In the genomic region with DNA sequence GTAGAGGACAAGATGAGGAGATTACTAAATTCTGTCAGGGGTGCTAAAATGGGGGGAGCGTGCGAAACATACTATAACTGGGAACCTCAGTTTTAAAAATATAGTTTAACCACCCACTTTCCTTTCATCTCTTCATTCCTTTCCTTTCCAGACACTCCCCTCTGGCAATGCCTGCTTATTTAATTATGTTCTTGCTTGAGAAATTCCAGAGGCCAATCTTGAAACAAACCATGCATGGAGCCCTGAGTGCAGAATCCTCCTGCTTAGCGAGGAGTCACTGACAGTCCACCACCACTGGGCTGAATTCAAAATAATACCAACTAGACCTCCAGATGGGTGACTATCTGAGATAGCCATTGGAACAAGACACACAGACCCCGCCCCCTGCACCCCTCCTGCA, we compare ENCODE assay signal across 25 cellular contexts.
"Had no signal": no experiment of that assay in that cellular context is flagged by ENCODE, and none has a peak within 500 bp of the region (broad histone marks: within the 10 kb centered on the region; RNA-seq: fewer than 3 reads in every experiment).

No MANE protein-coding gene starts in this region.

- ATAC-seq: gastroesophageal sphincter; heart left ventricle; left lobe of liver; naive thymus-derived CD8-positive, alpha-beta T cell; pancreas; right lobe of liver; upper lobe of right lung; WTC11 had no signal

- H3K4me3 Mint-ChIP-seq: activated naive CD8-positive, alpha-beta T cell; activated T-cell treated with anti-CD3 and anti-CD28 coated beads, Interleukin-2, amount 50 U/mL, for 24 hours; naive thymus-derived CD8-positive, alpha-beta T cell; WTC11 had no signal

- H3K4me3 ChIP-seq: esophagus muscularis mucosa, gastroesophageal sphincter, heart left ventricle, lung, pancreas, right lobe of liver, smooth muscle cell, testis, upper lobe of right lung had no signal

- H3K4me1 ChIP-seq: esophagus muscularis mucosa, gastroesophageal sphincter, pancreas, right lobe of liver, testis had no signal

- H3K9me3 Mint-ChIP-seq: activated T-cell treated with anti-CD3 and anti-CD28 coated beads, Interleukin-2, amount 50 U/mL, for 24 hours; activated T-helper 2 cell treated with anti-CD3 and anti-CD28 coated beads, Interferon-gamma antibody, Interleukin-2, Interleukin-4, amounts not matched to agents 10 μg/mL and 5 μg/mL and 100 μg/mL, durations not matched to agents 14 hours and 24 hours and 36 hours; naive thymus-derived CD8-positive, alpha-beta T cell had no signal

- H3K9me3 ChIP-seq: esophagus muscularis mucosa, gastroesophageal sphincter, heart left ventricle, neutrophil, pancreas, right lobe of liver, testis, upper lobe of right lung had no signal

- H3K36me3 Mint-ChIP-seq: activated naive CD8-positive, alpha-beta T cell; naive thymus-derived CD8-positive, alpha-beta T cell; WTC11 had no signal

- H3K27me3 ChIP-seq: esophagus muscularis mucosa, gastroesophageal sphincter, heart left ventricle, neutrophil, pancreas, right lobe of liver, testis, upper lobe of right lung had no signal

- H3K27ac Mint-ChIP-seq: activated naive CD8-positive, alpha-beta T cell; activated T-cell treated with anti-CD3 and anti-CD28 coated beads, Interleukin-2, amount 50 U/mL, for 24 hours; activated T-helper 2 cell treated with anti-CD3 and anti-CD28 coated beads, Interferon-gamma antibody, Interleukin-2, Interleukin-4, amounts not matched to agents 10 μg/mL and 5 μg/mL and 100 μg/mL, durations not matched to agents 14 hours and 24 hours and 36 hours; naive thymus-derived CD8-positive, alpha-beta T cell; WTC11 had no signal

- DNase-seq: activated CD8-positive, alpha-beta memory T cell treated with anti-CD3 and anti-CD28 coated beads for 24 hours; activated CD8-positive, alpha-beta memory T cell treated with anti-CD3 and anti-CD28 coated beads, Interleukin-2, amount 50 U/mL, for 4 hours; activated naive CD4-positive, alpha-beta T cell; activated T-cell treated with anti-CD3 and anti-CD28 coated beads, Interleukin-2, amount 50 U/mL, for 24 hours; central memory CD4-positive, alpha-beta T cell; heart left ventricle; islet precursor cell; naive thymus-derived CD8-positive, alpha-beta T cell; pancreas; right lobe of liver; stimulated activated CD4-positive, alpha-beta T cell treated with anti-CD3 and anti-CD28 coated beads, Interleukin-15, amount 100 ng/mL, for 24 hours; stimulated activated CD8-positive, alpha-beta memory T cell treated with anti-CD3 and anti-CD28 coated beads, Interleukin-4, amount 100 ng/mL, for 48 hours; stimulated activated naive CD4-positive, alpha-beta T cell; T-helper 9 cell; testis; upper lobe of right lung had no signal

- H3K36me3 ChIP-seq: esophagus muscularis mucosa, gastroesophageal sphincter, heart left ventricle, neutrophil, pancreas, right lobe of liver, upper lobe of right lung had no signal
